Comparison of ENCODE assay signal across 1 cellular context in the genomic region with DNA sequence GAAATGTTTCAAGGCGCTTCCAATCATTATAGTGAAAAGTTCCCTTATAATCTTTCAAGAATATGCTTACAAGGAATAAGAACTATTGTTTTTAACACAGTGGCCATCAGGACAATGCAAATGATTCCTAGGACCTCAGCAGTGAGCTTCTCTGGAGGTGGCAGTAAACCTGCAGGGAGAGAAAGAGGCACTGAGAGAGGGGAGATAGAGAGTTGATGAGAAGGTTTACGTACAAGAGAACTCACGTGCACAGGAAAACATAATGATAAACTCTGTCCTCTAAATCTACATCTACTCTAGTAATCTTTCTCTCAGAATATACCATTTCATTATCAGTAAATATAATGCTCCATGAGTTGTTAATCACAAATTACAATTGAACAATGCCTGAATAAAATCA.
TF ChIP-seq lines count a peak whose summit lies in the region.

No MANE protein-coding gene starts in this region.

TF ChIP-seq in A549, 52 proteins besides CTCF, POLR2A, EP300 and RAD21 (continued from another document):
- no peak for TF ChIP-seq MAZ (IDR thresholded peaks at IDR 0.05; ENCODE audit: borderline replicate concordance, low read depth, low read length)
- TF ChIP-seq EHF (CRISPR knock-in tag; IDR thresholded peaks at IDR 0.05): no peak
